ENCODE assay signal across 1 cellular context in the genomic region with DNA sequence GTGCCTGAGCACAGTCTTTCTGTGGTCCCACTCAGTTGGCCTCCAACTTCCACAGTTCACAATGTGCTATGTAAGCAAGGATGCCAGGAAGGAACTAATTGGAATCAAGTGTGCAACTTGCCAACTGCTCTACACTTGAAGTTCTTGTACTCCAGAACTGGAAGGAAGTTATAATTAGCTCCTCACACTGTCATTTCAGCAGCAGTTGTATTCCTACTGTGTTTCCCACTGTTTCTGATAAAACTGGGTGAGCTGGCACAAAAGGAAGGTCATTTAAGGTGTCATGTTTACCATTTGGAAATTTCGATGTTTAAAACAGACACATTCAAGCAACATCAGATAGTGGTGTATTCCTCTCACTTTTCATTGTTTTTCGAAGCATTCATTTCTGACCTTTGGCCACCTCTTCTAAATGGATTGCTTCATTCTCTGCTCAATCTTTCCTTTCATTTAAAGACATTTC.
A peak's percentile ranks its signal among the peaks of the same experiment; 100 is the strongest.
TF ChIP-seq lines count a peak whose summit lies in the region.

No MANE protein-coding gene starts in this region.

TF ChIP-seq in HepG2, 621 proteins besides CTCF, POLR2A, EP300 and RAD21 (continued from another document and continues in another):
- TF ChIP-seq, protein P1, sequence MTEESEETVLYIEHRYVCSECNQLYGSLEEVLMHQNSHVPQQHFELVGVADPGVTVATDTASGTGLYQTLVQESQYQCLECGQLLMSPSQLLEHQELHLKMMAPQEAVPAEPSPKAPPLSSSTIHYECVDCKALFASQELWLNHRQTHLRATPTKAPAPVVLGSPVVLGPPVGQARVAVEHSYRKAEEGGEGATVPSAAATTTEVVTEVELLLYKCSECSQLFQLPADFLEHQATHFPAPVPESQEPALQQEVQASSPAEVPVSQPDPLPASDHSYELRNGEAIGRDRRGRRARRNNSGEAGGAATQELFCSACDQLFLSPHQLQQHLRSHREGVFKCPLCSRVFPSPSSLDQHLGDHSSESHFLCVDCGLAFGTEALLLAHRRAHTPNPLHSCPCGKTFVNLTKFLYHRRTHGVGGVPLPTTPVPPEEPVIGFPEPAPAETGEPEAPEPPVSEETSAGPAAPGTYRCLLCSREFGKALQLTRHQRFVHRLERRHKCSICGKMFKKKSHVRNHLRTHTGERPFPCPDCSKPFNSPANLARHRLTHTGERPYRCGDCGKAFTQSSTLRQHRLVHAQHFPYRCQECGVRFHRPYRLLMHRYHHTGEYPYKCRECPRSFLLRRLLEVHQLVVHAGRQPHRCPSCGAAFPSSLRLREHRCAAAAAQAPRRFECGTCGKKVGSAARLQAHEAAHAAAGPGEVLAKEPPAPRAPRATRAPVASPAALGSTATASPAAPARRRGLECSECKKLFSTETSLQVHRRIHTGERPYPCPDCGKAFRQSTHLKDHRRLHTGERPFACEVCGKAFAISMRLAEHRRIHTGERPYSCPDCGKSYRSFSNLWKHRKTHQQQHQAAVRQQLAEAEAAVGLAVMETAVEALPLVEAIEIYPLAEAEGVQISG (CRISPR knock-in tag; IDR thresholded peaks at IDR 0.05): no peak
- TF ChIP-seq RXRB (CRISPR knock-in tag; IDR thresholded peaks at IDR 0.05; ENCODE audit: borderline replicate concordance) (peak; percentile 88), ATRX (CRISPR knock-in tag; IDR thresholded peaks at IDR 0.05; ENCODE audit: borderline replicate concordance) (no peak), MED8 (CRISPR knock-in tag; IDR thresholded peaks at IDR 0.05; ENCODE audit: insufficient replicate concordance) (no peak), KDM3A (CRISPR knock-in tag; IDR thresholded peaks at IDR 0.05; ENCODE audit: low read depth) (no peak), ZNF333 (CRISPR knock-in tag; IDR thresholded peaks at IDR 0.05; ENCODE audit: borderline replicate concordance) (no peak), NR2F1 (CRISPR knock-in tag; IDR thresholded peaks at IDR 0.05) (peak; percentile 15 to 86; a peak in 3 of 4 replicates), ZSCAN22 (CRISPR knock-in tag; IDR thresholded peaks at IDR 0.05) (no peak), TEAD3 (CRISPR knock-in tag; optimal IDR thresholded peaks at IDR 0.05; ENCODE audit: borderline replicate concordance) (peak; percentile 56), JUND (CRISPR knock-in tag; IDR thresholded peaks at IDR 0.05) (no peak), SOX13 (IDR thresholded peaks at IDR 0.05) (peak; percentile 73; the same call in 1 of the 2 replicates), SOX13 (CRISPR knock-in tag; conservative IDR thresholded peaks at IDR 0.05 in 1 of 2, IDR thresholded peaks at IDR 0.05 in 1 of 2) (peak in 1 of 2 experiments; percentile 96; a peak in 2 of 4 replicates), IRX3 (CRISPR knock-in tag; IDR thresholded peaks at IDR 0.05; ENCODE audit: borderline replicate concordance, low read depth) (no peak), JUNB (CRISPR knock-in tag; IDR thresholded peaks at IDR 0.05; ENCODE audit: borderline replicate concordance) (no peak), KMT2A (CRISPR knock-in tag; IDR thresholded peaks at IDR 0.05) (no peak), ZBTB25 (CRISPR knock-in tag; IDR thresholded peaks at IDR 0.05) (0 out of 2 replicates have a peak, but pooled peaks have one; percentile 36), ZNF12 (CRISPR knock-in tag; IDR thresholded peaks at IDR 0.05) (no peak), SPEN (CRISPR knock-in tag; IDR thresholded peaks at IDR 0.05; ENCODE audit: low read depth) (no peak), EHMT2 (IDR thresholded peaks at IDR 0.05; ENCODE audit: borderline replicate concordance, low read depth, low read length) (0 out of 2 replicates have a peak, but pooled peaks have one; percentile 24), ZNF563 (CRISPR knock-in tag; IDR thresholded peaks at IDR 0.05) (no peak), PAXIP1 (CRISPR knock-in tag; conservative IDR thresholded peaks at IDR 0.05) (peak; percentile 59), NRL (CRISPR knock-in tag; IDR thresholded peaks at IDR 0.05; ENCODE audit: borderline replicate concordance) (no peak), ZNF3 (CRISPR knock-in tag; IDR thresholded peaks at IDR 0.05) (no peak), SUZ12 (IDR thresholded peaks at IDR 0.05; ENCODE audit: low read depth, low read length) (no peak), ZNF652 (CRISPR knock-in tag; IDR thresholded peaks at IDR 0.05; ENCODE audit: borderline replicate concordance, low read depth) (no peak), ZBTB7A (CRISPR knock-in tag; IDR thresholded peaks at IDR 0.05) (no peak), IRF2 (CRISPR knock-in tag; IDR thresholded peaks at IDR 0.05) (no peak), RARA (CRISPR knock-in tag; IDR thresholded peaks at IDR 0.05) (peak; percentile 91), RXRA (CRISPR knock-in tag; IDR thresholded peaks at IDR 0.05) (peak; percentile 22; the same call in 1 of the 2 replicates), CEBPB (IDR thresholded peaks at IDR 0.05; ENCODE audit: borderline replicate concordance, low read depth, low read length) (peak; percentile 91), RELA (CRISPR knock-in tag; IDR thresholded peaks at IDR 0.05) (no peak), AKNA (CRISPR knock-in tag; IDR thresholded peaks at IDR 0.05; ENCODE audit: borderline replicate concordance) (no peak), TARDBP (CRISPR knock-in tag; IDR thresholded peaks at IDR 0.05) (no peak; the same call in 1 of the 2 replicates), HNRNPLL (IDR thresholded peaks at IDR 0.05; ENCODE audit: low read depth, low read length, poor library complexity, severe bottlenecking) (no peak), ZSCAN21 (CRISPR knock-in tag; IDR thresholded peaks at IDR 0.05; ENCODE audit: borderline replicate concordance) (no peak), MIXL1 (CRISPR knock-in tag; IDR thresholded peaks at IDR 0.05) (0 out of 2 replicates have a peak, but pooled peaks have one; percentile 36)
- TF ChIP-seq, protein P2, sequence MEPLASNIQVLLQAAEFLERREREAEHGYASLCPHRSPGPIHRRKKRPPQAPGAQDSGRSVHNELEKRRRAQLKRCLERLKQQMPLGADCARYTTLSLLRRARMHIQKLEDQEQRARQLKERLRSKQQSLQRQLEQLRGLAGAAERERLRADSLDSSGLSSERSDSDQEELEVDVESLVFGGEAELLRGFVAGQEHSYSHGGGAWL (CRISPR knock-in tag; IDR thresholded peaks at IDR 0.05): no peak
- TF ChIP-seq, protein P3, sequence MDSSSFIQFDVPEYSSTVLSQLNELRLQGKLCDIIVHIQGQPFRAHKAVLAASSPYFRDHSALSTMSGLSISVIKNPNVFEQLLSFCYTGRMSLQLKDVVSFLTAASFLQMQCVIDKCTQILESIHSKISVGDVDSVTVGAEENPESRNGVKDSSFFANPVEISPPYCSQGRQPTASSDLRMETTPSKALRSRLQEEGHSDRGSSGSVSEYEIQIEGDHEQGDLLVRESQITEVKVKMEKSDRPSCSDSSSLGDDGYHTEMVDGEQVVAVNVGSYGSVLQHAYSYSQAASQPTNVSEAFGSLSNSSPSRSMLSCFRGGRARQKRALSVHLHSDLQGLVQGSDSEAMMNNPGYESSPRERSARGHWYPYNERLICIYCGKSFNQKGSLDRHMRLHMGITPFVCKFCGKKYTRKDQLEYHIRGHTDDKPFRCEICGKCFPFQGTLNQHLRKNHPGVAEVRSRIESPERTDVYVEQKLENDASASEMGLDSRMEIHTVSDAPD (CRISPR knock-in tag; IDR thresholded peaks at IDR 0.05): peak; percentile 22; the same call in 1 of the 2 replicates
- TF ChIP-seq, protein P4, sequence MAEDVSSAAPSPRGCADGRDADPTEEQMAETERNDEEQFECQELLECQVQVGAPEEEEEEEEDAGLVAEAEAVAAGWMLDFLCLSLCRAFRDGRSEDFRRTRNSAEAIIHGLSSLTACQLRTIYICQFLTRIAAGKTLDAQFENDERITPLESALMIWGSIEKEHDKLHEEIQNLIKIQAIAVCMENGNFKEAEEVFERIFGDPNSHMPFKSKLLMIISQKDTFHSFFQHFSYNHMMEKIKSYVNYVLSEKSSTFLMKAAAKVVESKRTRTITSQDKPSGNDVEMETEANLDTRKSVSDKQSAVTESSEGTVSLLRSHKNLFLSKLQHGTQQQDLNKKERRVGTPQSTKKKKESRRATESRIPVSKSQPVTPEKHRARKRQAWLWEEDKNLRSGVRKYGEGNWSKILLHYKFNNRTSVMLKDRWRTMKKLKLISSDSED (CRISPR knock-in tag; IDR thresholded peaks at IDR 0.05): no peak
- TF ChIP-seq, protein P5, sequence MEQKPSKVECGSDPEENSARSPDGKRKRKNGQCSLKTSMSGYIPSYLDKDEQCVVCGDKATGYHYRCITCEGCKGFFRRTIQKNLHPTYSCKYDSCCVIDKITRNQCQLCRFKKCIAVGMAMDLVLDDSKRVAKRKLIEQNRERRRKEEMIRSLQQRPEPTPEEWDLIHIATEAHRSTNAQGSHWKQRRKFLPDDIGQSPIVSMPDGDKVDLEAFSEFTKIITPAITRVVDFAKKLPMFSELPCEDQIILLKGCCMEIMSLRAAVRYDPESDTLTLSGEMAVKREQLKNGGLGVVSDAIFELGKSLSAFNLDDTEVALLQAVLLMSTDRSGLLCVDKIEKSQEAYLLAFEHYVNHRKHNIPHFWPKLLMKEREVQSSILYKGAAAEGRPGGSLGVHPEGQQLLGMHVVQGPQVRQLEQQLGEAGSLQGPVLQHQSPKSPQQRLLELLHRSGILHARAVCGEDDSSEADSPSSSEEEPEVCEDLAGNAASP (CRISPR knock-in tag; IDR thresholded peaks at IDR 0.05; ENCODE audit: borderline replicate concordance): peak; percentile 96
